In genomic region chr15:41831291-41831690, GRCh38 we compare ENCODE assay signal across 8 cellular contexts. TPM values are rescaled to one million over a fixed set of nuclear protein-coding genes. Genes with fewer than 3 reads are reported as not detected.
A peak's percentile ranks its signal among the peaks of the same experiment; 100 is the strongest.
DNase-seq lines count a peak whose midpoint lies in the region; ATAC-seq, FAIRE-seq and TF ChIP-seq lines count a peak whose summit lies in the region.
"Not testable (repeated sequence)": the region's sequence is repeated elsewhere in the genome, so short reads cannot be mapped to it uniquely, and the experiment has no call there.

No MANE protein-coding gene starts in this region.

- DNase-seq in ELR (ENCODE audit: low read depth) (peak; percentile 28), activated T-helper 1 cell treated with Interleukin-2 at 50 U/mL for 16 hours (ENCODE audit: low read depth) (peak; percentile 25)
- DNase-seq in RWPE2 (ENCODE audit: low spot score); keratinocyte (ENCODE audit: low read depth, low spot score); suprapubic skin (ENCODE audit: low spot score in 2 of 2): not testable (repeated sequence)
- DNase-seq in activated CD4-positive, alpha-beta T cell treated with anti-CD3 and anti-CD28 coated beads, Interleukin-2, amount 10 ng/mL, durations not matched to agents 7 days and 5 days: peak; percentile 85
- DNase-seq in activated naive CD8-positive, alpha-beta T cell treated with anti-CD3 and anti-CD28 coated beads for 36 hours: peak; percentile 64
- DNase-seq in stimulated activated CD4-positive, alpha-beta T cell treated with anti-CD3 and anti-CD28 coated beads, Interleukin-2, amount 100 ng/mL, for 48 hours: peak; percentile 8 to 22

- peak overlapping the region; percentile 80 for H3K27ac ChIP-seq in RWPE2 (ENCODE audit: poor library complexity, severe bottlenecking)
- peak overlapping the region; percentile 1 for H3K27ac ChIP-seq in keratinocyte (ENCODE audit: control insufficient read depth, insufficient read depth, low read length)
- peak overlapping the region; percentile 84 for H3K27ac ChIP-seq in suprapubic skin

- not testable (repeated sequence) for H3K9ac ChIP-seq in keratinocyte (ENCODE audit: control insufficient read depth, extremely low read depth, insufficient read depth, low read length)

- H3K27me3 ChIP-seq in RWPE2 (ENCODE audit: insufficient read depth, poor library complexity, severe bottlenecking); keratinocyte (ENCODE audit: control insufficient read depth, extremely low read depth, insufficient read depth, low read length); suprapubic skin: not testable (repeated sequence)

- H3K4me3 ChIP-seq in RWPE2 (ENCODE audit: severe bottlenecking); keratinocyte (ENCODE audit: control insufficient read depth in 2 of 3, extremely low read depth in 1 of 3, insufficient read depth in 2 of 3, low read depth in 1 of 3, low read length in 3 of 3); suprapubic skin: not testable (repeated sequence)

- TF ChIP-seq CTCF in RWPE2 (IDR thresholded peaks at IDR 0.05; ENCODE audit: poor library complexity, severe bottlenecking); keratinocyte (optimal IDR thresholded peaks at IDR 0.05 in 1 of 3, IDR thresholded peaks at IDR 0.05 in 1 of 3, conservative IDR thresholded peaks at IDR 0.05 in 1 of 3; ENCODE audit: extremely low read depth in 1 of 3, insufficient read depth in 2 of 3, low read length in 3 of 3); suprapubic skin (IDR thresholded peaks at IDR 0.05): not testable (repeated sequence)

- H3K36me3 Mint-ChIP-seq in activated CD4-positive, alpha-beta T cell treated with anti-CD3 and anti-CD28 coated beads, Interleukin-2, amount 10 ng/mL, durations not matched to agents 7 days and 5 days (ENCODE audit: low read depth): peaks cover 22% of the 10 kb centered on the region
- not testable (repeated sequence) for H3K36me3 Mint-ChIP-seq in activated naive CD8-positive, alpha-beta T cell treated with anti-CD3 and anti-CD28 coated beads for 36 hours

- peaks cover 38% of the 10 kb centered on the region for H3K4me1 ChIP-seq in RWPE2 (ENCODE audit: insufficient read depth, poor library complexity, severe bottlenecking)
- H3K4me1 ChIP-seq in keratinocyte (ENCODE audit: control insufficient read depth, extremely low read depth, insufficient read depth, low read length): peaks cover 65% of the 10 kb centered on the region
- peaks cover 87% of the 10 kb centered on the region for H3K4me1 ChIP-seq in suprapubic skin

- dilution Hi-C loops in keratinocyte (cut with MboI; ENCODE audit: extremely low pct_ligation_motif_present, low sequenced_read_pairs): not testable (repeated sequence)

- not testable (repeated sequence) for ATAC-seq in RWPE2 (ENCODE audit: low read depth)

- peak overlapping the region; percentile 81 for H3K27ac Mint-ChIP-seq in activated CD4-positive, alpha-beta T cell treated with anti-CD3 and anti-CD28 coated beads, Interleukin-2, amount 10 ng/mL, durations not matched to agents 7 days and 5 days
- H3K27ac Mint-ChIP-seq in activated naive CD8-positive, alpha-beta T cell treated with anti-CD3 and anti-CD28 coated beads for 36 hours: peak overlapping the region; percentile 66

- CTCF ChIA-PET in activated CD4-positive, alpha-beta T cell treated with anti-CD3 and anti-CD28 coated beads, Interleukin-2, amount 10 ng/mL, durations not matched to agents 7 days and 5 days (lab: Charles Lee): interaction anchor here (0.6 to 2.6 kb wide), 8 partner anchors 19 to 106 kb away, joined by 3 to 15 read pairs (median 4); partner anchors contain the start of gene MAPKBP1

- not testable (repeated sequence) for TF ChIP-seq POLR2A in suprapubic skin (IDR thresholded peaks at IDR 0.05)

- WGBS in suprapubic skin: 69% methylated on average over 4 of the region's 4 CpGs

- POLR2A ChIA-PET in activated CD4-positive, alpha-beta T cell treated with anti-CD3 and anti-CD28 coated beads, Interleukin-2, amount 10 ng/mL, durations not matched to agents 7 days and 5 days (lab: Charles Lee): interaction anchor here (0.6 kb wide), 1 partner anchor 268 kb away, joined by 3 read pairs; no protein-coding TSS in a partner anchor

- not testable (repeated sequence) for H3K27me3 Mint-ChIP-seq in activated CD4-positive, alpha-beta T cell treated with anti-CD3 and anti-CD28 coated beads, Interleukin-2, amount 10 ng/mL, durations not matched to agents 7 days and 5 days; activated naive CD8-positive, alpha-beta T cell treated with anti-CD3 and anti-CD28 coated beads for 36 hours

- H3K4me3 Mint-ChIP-seq in activated CD4-positive, alpha-beta T cell treated with anti-CD3 and anti-CD28 coated beads, Interleukin-2, amount 10 ng/mL, durations not matched to agents 7 days and 5 days: peak overlapping the region; percentile 55
- H3K4me3 Mint-ChIP-seq in activated naive CD8-positive, alpha-beta T cell treated with anti-CD3 and anti-CD28 coated beads for 36 hours: not testable (repeated sequence)

- FAIRE-seq in keratinocyte (lab: Jason Lieb, UNC): peak; percentile 72

- H3K4me2 ChIP-seq in keratinocyte (ENCODE audit: control insufficient read depth, extremely low read depth, insufficient read depth, low read depth, low read length): not testable (repeated sequence)

- peaks cover 11% of the 10 kb centered on the region for H3K79me2 ChIP-seq in keratinocyte (ENCODE audit: control insufficient read depth, insufficient read depth, low read length)

- not testable (repeated sequence) for H4K20me1 ChIP-seq in keratinocyte (ENCODE audit: control insufficient read depth, extremely low read depth, insufficient read depth, low read length)

- not testable (repeated sequence) for H3K9me3 ChIP-seq in RWPE2 (ENCODE audit: severe bottlenecking); keratinocyte (ENCODE audit: control insufficient read depth, low read depth, low read length); suprapubic skin

- not testable (repeated sequence) for H3K9me1 ChIP-seq in keratinocyte (ENCODE audit: control insufficient read depth, extremely low read depth, insufficient read depth, low read length)

- not testable (repeated sequence) for TF ChIP-seq EP300 in suprapubic skin (IDR thresholded peaks at IDR 0.05)

- H3K36me3 ChIP-seq in RWPE2 (ENCODE audit: low read depth): peaks cover 12% of the 10 kb centered on the region
- peaks cover 0 to 13% of the 10 kb centered on the region in 2 experiments for H3K36me3 ChIP-seq in keratinocyte (ENCODE audit: control insufficient read depth in 2 of 2, extremely low read depth in 1 of 2, insufficient read depth in 2 of 2, low read length in 2 of 2)
- peaks cover 27% of the 10 kb centered on the region for H3K36me3 ChIP-seq in suprapubic skin

- H3K4me1 Mint-ChIP-seq in activated CD4-positive, alpha-beta T cell treated with anti-CD3 and anti-CD28 coated beads, Interleukin-2, amount 10 ng/mL, durations not matched to agents 7 days and 5 days: peaks cover 58% of the 10 kb centered on the region
- H3K4me1 Mint-ChIP-seq in activated naive CD8-positive, alpha-beta T cell treated with anti-CD3 and anti-CD28 coated beads for 36 hours: peaks cover 43% of the 10 kb centered on the region

- not testable (repeated sequence) for H2AFZ ChIP-seq in keratinocyte (ENCODE audit: control insufficient read depth, low read length)

- not testable (repeated sequence) for H3K9me3 Mint-ChIP-seq in activated CD4-positive, alpha-beta T cell treated with anti-CD3 and anti-CD28 coated beads, Interleukin-2, amount 10 ng/mL, durations not matched to agents 7 days and 5 days; activated naive CD8-positive, alpha-beta T cell treated with anti-CD3 and anti-CD28 coated beads for 36 hours

RNA-seq across cellular contexts. Expression of gene JMJD7, which starts 3.4 kb away (rescaled TPM):
- total RNA-seq in activated CD4-positive, alpha-beta T cell treated with anti-CD3 and anti-CD28 coated beads, Interleukin-2, amount 10 ng/mL, durations not matched to agents 7 days and 5 days: 10 to 100 TPM; 23.9 to 28.4 TPM
- total RNA-seq in activated naive CD8-positive, alpha-beta T cell treated with anti-CD3 and anti-CD28 coated beads for 36 hours: 10 to 100 TPM in 1 of 2 experiments, 1 to 10 TPM in 1; 9.4 to 10.9 TPM
- polyA plus RNA-seq in keratinocyte: 7.8 to 8.2 TPM (median 7.8 TPM) in 3 replicates
- 7.2 TPM for polyA plus RNA-seq in keratinocyte (2011; ENCODE audit: low read depth)
- polyA plus RNA-seq in keratinocyte (2011; cell fraction: cytosol; rRNA removed): 3.0 and 5.2 TPM in 2 replicates
- polyA plus RNA-seq in keratinocyte (2011; cell fraction: nucleus; rRNA removed): 2.9 and 5.3 TPM in 2 replicates
- 9.4 and 11.9 TPM in 2 replicates for polyA plus RNA-seq in keratinocyte (2012; ENCODE audit: low replicate concordance)
- polyA minus RNA-seq in keratinocyte: 2.1 to 5.8 TPM (median 3.3 TPM) in 3 replicates
- 5.2 TPM for polyA minus RNA-seq in keratinocyte (2011; cell fraction: cytosol; rRNA and poly(A)+ RNA removed)
- polyA minus RNA-seq in keratinocyte (2011; cell fraction: nucleus; rRNA and poly(A)+ RNA removed): 1.8 TPM in 1 of 2 replicates, not detected in the other
- total RNA-seq in suprapubic skin: 10 to 100 TPM; 45.4 to 88.3 (median 60.9) TPM

RNA-seq across cellular contexts. Expression of gene PLA2G4B, which starts 7.4 kb away (rescaled TPM):
- 10 to 100 TPM; 10.5 to 17.0 TPM for total RNA-seq in activated CD4-positive, alpha-beta T cell treated with anti-CD3 and anti-CD28 coated beads, Interleukin-2, amount 10 ng/mL, durations not matched to agents 7 days and 5 days
- total RNA-seq in activated naive CD8-positive, alpha-beta T cell treated with anti-CD3 and anti-CD28 coated beads for 36 hours: 1 to 10 TPM; 2.1 to 2.2 TPM
- 3.9 to 9.8 TPM (median 8.6 TPM) in 3 replicates for polyA plus RNA-seq in keratinocyte
- polyA plus RNA-seq in keratinocyte (2011; ENCODE audit: low read depth): 16.9 TPM
- polyA plus RNA-seq in keratinocyte (2011; cell fraction: cytosol; rRNA removed): 1.2 and 1.3 TPM in 2 replicates
- polyA plus RNA-seq in keratinocyte (2011; cell fraction: nucleus; rRNA removed): 14.1 TPM in 2 replicates
- 1.9 and 50.8 TPM in 2 replicates for polyA plus RNA-seq in keratinocyte (2012; ENCODE audit: low replicate concordance)
- 0.92 to 6.6 TPM (median 6.6 TPM) in 3 replicates for polyA minus RNA-seq in keratinocyte
- 2.1 TPM for polyA minus RNA-seq in keratinocyte (2011; cell fraction: cytosol; rRNA and poly(A)+ RNA removed)
- 7.7 and 8.4 TPM in 2 replicates for polyA minus RNA-seq in keratinocyte (2011; cell fraction: nucleus; rRNA and poly(A)+ RNA removed)
- total RNA-seq in suprapubic skin: 100 to 1,000 TPM in 1 of 4 donors, 10 to 100 TPM in 3; 59.7 to 195 (median 73.7) TPM

RNA-seq across cellular contexts. Expression of gene MAPKBP1, which starts 57.0 kb away (rescaled TPM):
- 10 to 100 TPM; 29.8 to 31.2 TPM for total RNA-seq in activated CD4-positive, alpha-beta T cell treated with anti-CD3 and anti-CD28 coated beads, Interleukin-2, amount 10 ng/mL, durations not matched to agents 7 days and 5 days
- 10 to 100 TPM; 13.2 to 14.2 TPM for total RNA-seq in activated naive CD8-positive, alpha-beta T cell treated with anti-CD3 and anti-CD28 coated beads for 36 hours
- 11.3 to 22.2 TPM (median 18.3 TPM) in 3 replicates for polyA plus RNA-seq in keratinocyte
- 9.8 TPM for polyA plus RNA-seq in keratinocyte (2011; ENCODE audit: low read depth)
- 7.7 and 34.7 TPM in 2 replicates for polyA plus RNA-seq in keratinocyte (2011; cell fraction: cytosol; rRNA removed)
- polyA plus RNA-seq in keratinocyte (2011; cell fraction: nucleus; rRNA removed): 72.2 and 89.6 TPM in 2 replicates
- 20.7 and 24.2 TPM in 2 replicates for polyA plus RNA-seq in keratinocyte (2012; ENCODE audit: low replicate concordance)
- 61.9 to 98.7 TPM (median 65.0 TPM) in 3 replicates for polyA minus RNA-seq in keratinocyte
- polyA minus RNA-seq in keratinocyte (2011; cell fraction: cytosol; rRNA and poly(A)+ RNA removed): 18.2 TPM
- 61.8 and 96.3 TPM in 2 replicates for polyA minus RNA-seq in keratinocyte (2011; cell fraction: nucleus; rRNA and poly(A)+ RNA removed)
- 100 to 1,000 TPM in 1 of 4 donors, 10 to 100 TPM in 3; 69.3 to 157 (median 81.6) TPM for total RNA-seq in suprapubic skin

Comparison
In these comparisons a context has a peak if more than half of its experiments do, and no peak if none do; other contexts are left out.
1. H3K27ac ChIP-seq: peak in every context shown above with its lines; median percentile 84 in suprapubic skin; 80 in RWPE2; 1 in keratinocyte.